Comparison of ENCODE assay signal across 19 cellular contexts in the genomic region with DNA sequence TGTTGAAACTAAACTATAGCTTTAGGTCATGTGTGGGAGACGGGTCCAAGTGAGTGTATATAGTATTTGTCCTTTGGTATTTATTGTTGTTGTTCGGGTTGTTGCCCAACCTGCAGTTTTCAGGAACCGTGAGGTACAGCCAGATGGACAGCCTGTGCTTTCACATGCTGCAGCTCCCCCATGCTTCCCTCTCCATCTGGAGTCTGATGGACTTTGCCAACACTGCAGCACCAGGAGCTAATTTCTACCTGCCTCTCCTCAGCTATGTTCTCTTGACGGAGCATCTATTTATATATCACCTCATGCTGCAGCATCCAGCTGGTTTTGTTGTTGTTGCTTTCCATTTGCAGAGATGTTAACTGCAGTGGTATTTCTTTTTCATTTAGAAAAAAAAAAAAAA.
A peak's percentile ranks its signal among the peaks of the same experiment; 100 is the strongest.
DNase-seq lines count a peak whose midpoint lies in the region; TF ChIP-seq lines count a peak whose summit lies in the region.
"Had no signal": no experiment of that assay in that cellular context is flagged by ENCODE, and none has a peak within 500 bp of the region (broad histone marks: within the 10 kb centered on the region; RNA-seq: fewer than 3 reads in every experiment).

No MANE protein-coding gene starts in this region.

- TF ChIP-seq CTCF in adrenal gland (IDR thresholded peaks at IDR 0.05) (no peak), GM13977 (IDR thresholded peaks at IDR 0.05; ENCODE audit: extremely low read depth, insufficient read depth, missing control alignments) (no peak)

- no peak overlapping the region for H3K27ac ChIP-seq in adrenal gland
- H3K27ac ChIP-seq: A549, C4-2B, HL-60, KMS-11, PC-9, SJCRH30 had no signal

- H3K27me3 ChIP-seq in adrenal gland, result no peaks in the 10 kb centered on the region
- H3K27me3 ChIP-seq: SJCRH30 had no signal

- no peak overlapping the region for H3K4me3 ChIP-seq in adrenal gland
- H3K4me3 ChIP-seq: A549, PC-9, SJCRH30 had no signal

- DNase-seq in DMS 273 (lab: John Stamatoyannopoulos, UW; ENCODE audit: unreplicated experiment) (peak; percentile 59), NCI-H1694 (lab: John Stamatoyannopoulos, UW) (peak; percentile 49), cerebellar cortex (ENCODE audit: low spot score) (peak; percentile 99), pons (ENCODE audit: low spot score) (peak; percentile 14), hippocampal formation (lab: John Stamatoyannopoulos, UW) (no peak), adrenal gland (no peak), GM13977 (ENCODE audit: low spot score) (no peak)
- DNase-seq: CD8-positive, alpha-beta T cell; NCI-H1092; NCI-H1417 treated with DMSO at 0.1 percent for 48 hours; NCI-H2029; NCI-H226; NCI-H774; PC-9; SJCRH30 had no signal

- no peaks in the 10 kb centered on the region for H3K36me3 ChIP-seq in adrenal gland (replicated peaks in 1 of 2)
- H3K36me3 ChIP-seq: SJCRH30 had no signal

- intact Hi-C loops in adrenal gland (cut with DNase I), result no loop called here

- in situ Hi-C loops in GM13977 (cut with MboI; ENCODE audit: low pct_unique_long_range_greater_than_20kb, low sequenced_read_pairs, unreplicated experiment), result no loop called here

- TF ChIP-seq POLR2A in adrenal gland (IDR thresholded peaks at IDR 0.05), result no peak

- H3K9me3 ChIP-seq in adrenal gland (replicated peaks in 1 of 3), result no peaks in the 10 kb centered on the region
- H3K9me3 ChIP-seq: A549, SJCRH30 had no signal

- H3K4me1 ChIP-seq in adrenal gland (replicated peaks in 1 of 2), result no peaks in the 10 kb centered on the region
- H3K4me1 ChIP-seq: A549, SJCRH30 had no signal

- 55 to 67% (median 64%) methylated on average over 4 of the region's 4 CpGs for WGBS in adrenal gland, 4 donors

Comparison
In these comparisons a context has a peak if more than half of its experiments do, and no peak if none do; other contexts are left out.
1. DNase-seq: peak in DMS 273 (single experiment), NCI-H1694 (single experiment), cerebellar cortex (single experiment) and pons (single experiment); none in hippocampal formation (0 of 2), adrenal gland (0 of 7) and GM13977 (single experiment).